Comparison of ENCODE assay signal across 2 cellular contexts in genomic region chr2:55604027-55604565, GRCh38.
TF ChIP-seq lines count a peak whose summit lies in the region.

No MANE protein-coding gene starts in this region.

TF ChIP-seq in A549, 52 proteins besides CTCF, POLR2A, EP300 and RAD21 (continued from another document):
- TF ChIP-seq FOSB (CRISPR knock-in tag; IDR thresholded peaks at IDR 0.05) (no peak), HOXB5 (CRISPR knock-in tag; IDR thresholded peaks at IDR 0.05) (no peak), RFX5 (IDR thresholded peaks at IDR 0.05) (no peak), JUN (IDR thresholded peaks at IDR 0.05) (no peak), FOSL2 (IDR thresholded peaks at IDR 0.05) (no peak), FOSL2 (CRISPR knock-in tag; IDR thresholded peaks at IDR 0.05) (no peak)
- TF ChIP-seq, protein P1, sequence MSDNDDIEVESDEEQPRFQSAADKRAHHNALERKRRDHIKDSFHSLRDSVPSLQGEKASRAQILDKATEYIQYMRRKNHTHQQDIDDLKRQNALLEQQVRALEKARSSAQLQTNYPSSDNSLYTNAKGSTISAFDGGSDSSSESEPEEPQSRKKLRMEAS (IDR thresholded peaks at IDR 0.05): no peak
- TF ChIP-seq, protein P2, sequence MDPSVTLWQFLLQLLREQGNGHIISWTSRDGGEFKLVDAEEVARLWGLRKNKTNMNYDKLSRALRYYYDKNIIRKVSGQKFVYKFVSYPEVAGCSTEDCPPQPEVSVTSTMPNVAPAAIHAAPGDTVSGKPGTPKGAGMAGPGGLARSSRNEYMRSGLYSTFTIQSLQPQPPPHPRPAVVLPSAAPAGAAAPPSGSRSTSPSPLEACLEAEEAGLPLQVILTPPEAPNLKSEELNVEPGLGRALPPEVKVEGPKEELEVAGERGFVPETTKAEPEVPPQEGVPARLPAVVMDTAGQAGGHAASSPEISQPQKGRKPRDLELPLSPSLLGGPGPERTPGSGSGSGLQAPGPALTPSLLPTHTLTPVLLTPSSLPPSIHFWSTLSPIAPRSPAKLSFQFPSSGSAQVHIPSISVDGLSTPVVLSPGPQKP (IDR thresholded peaks at IDR 0.05; ENCODE audit: low read depth, low read length): no peak

TF ChIP-seq in K562, 482 proteins besides CTCF, POLR2A, EP300 and RAD21 (continued from another document):
- TF ChIP-seq, protein P3, sequence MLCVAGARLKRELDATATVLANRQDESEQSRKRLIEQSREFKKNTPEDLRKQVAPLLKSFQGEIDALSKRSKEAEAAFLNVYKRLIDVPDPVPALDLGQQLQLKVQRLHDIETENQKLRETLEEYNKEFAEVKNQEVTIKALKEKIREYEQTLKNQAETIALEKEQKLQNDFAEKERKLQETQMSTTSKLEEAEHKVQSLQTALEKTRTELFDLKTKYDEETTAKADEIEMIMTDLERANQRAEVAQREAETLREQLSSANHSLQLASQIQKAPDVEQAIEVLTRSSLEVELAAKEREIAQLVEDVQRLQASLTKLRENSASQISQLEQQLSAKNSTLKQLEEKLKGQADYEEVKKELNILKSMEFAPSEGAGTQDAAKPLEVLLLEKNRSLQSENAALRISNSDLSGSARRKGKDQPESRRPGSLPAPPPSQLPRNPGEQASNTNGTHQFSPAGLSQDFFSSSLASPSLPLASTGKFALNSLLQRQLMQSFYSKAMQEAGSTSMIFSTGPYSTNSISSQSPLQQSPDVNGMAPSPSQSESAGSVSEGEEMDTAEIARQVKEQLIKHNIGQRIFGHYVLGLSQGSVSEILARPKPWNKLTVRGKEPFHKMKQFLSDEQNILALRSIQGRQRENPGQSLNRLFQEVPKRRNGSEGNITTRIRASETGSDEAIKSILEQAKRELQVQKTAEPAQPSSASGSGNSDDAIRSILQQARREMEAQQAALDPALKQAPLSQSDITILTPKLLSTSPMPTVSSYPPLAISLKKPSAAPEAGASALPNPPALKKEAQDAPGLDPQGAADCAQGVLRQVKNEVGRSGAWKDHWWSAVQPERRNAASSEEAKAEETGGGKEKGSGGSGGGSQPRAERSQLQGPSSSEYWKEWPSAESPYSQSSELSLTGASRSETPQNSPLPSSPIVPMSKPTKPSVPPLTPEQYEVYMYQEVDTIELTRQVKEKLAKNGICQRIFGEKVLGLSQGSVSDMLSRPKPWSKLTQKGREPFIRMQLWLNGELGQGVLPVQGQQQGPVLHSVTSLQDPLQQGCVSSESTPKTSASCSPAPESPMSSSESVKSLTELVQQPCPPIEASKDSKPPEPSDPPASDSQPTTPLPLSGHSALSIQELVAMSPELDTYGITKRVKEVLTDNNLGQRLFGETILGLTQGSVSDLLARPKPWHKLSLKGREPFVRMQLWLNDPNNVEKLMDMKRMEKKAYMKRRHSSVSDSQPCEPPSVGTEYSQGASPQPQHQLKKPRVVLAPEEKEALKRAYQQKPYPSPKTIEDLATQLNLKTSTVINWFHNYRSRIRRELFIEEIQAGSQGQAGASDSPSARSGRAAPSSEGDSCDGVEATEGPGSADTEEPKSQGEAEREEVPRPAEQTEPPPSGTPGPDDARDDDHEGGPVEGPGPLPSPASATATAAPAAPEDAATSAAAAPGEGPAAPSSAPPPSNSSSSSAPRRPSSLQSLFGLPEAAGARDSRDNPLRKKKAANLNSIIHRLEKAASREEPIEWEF (CRISPR knock-in tag; IDR thresholded peaks at IDR 0.05): 0 out of 2 replicates have a peak, but pooled peaks have one; percentile 63
